ENCODE assay signal across 1 cellular context in the genomic region with DNA sequence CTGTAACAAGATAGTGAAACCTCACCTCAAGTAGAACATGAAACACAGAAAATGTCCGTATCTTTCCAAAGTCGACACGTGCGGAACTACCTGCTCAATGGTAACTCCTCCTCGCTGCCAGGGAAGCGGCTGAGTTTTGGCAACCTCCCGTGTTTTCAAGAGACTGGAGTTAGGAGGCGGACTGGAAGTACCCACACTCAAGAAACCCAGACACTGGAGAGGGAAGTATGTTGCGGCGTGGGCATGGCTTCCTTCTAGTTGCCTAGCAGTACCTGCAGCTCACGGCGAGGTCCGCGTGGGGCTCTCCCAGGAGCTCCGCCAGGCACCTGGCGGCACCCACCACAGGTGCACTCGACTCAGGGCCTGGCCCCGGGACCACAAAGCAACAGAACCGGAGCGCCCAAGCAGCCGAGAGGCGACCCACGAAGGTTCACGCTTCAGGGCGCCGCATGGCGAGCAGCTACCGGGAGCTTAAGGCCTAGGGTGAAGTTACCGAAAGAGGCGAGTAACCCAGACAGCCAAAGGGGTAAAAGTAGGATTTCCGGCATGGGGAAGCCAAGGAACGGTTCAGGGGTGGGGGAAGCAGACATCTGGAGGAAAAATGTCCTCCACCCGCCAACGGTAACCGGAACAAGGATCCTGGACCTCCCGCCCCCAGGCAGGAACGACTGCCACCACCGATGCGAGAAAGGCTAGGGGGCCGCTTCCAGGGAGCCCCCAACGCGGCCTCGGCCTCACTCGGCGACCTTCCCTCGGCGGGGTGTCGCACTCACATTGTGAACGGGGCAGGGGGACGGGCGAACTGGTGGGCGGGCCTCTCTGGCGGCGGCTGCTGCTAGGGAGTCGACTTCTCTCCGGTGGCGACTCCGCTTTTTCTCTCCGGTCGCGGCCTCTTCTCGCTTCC.
TF ChIP-seq lines count a peak whose summit lies in the region.

No MANE protein-coding gene starts in this region.

TF ChIP-seq in HepG2, 621 proteins besides CTCF, POLR2A, EP300 and RAD21 (continued from another document and continues in another):
- TF ChIP-seq, protein P1, sequence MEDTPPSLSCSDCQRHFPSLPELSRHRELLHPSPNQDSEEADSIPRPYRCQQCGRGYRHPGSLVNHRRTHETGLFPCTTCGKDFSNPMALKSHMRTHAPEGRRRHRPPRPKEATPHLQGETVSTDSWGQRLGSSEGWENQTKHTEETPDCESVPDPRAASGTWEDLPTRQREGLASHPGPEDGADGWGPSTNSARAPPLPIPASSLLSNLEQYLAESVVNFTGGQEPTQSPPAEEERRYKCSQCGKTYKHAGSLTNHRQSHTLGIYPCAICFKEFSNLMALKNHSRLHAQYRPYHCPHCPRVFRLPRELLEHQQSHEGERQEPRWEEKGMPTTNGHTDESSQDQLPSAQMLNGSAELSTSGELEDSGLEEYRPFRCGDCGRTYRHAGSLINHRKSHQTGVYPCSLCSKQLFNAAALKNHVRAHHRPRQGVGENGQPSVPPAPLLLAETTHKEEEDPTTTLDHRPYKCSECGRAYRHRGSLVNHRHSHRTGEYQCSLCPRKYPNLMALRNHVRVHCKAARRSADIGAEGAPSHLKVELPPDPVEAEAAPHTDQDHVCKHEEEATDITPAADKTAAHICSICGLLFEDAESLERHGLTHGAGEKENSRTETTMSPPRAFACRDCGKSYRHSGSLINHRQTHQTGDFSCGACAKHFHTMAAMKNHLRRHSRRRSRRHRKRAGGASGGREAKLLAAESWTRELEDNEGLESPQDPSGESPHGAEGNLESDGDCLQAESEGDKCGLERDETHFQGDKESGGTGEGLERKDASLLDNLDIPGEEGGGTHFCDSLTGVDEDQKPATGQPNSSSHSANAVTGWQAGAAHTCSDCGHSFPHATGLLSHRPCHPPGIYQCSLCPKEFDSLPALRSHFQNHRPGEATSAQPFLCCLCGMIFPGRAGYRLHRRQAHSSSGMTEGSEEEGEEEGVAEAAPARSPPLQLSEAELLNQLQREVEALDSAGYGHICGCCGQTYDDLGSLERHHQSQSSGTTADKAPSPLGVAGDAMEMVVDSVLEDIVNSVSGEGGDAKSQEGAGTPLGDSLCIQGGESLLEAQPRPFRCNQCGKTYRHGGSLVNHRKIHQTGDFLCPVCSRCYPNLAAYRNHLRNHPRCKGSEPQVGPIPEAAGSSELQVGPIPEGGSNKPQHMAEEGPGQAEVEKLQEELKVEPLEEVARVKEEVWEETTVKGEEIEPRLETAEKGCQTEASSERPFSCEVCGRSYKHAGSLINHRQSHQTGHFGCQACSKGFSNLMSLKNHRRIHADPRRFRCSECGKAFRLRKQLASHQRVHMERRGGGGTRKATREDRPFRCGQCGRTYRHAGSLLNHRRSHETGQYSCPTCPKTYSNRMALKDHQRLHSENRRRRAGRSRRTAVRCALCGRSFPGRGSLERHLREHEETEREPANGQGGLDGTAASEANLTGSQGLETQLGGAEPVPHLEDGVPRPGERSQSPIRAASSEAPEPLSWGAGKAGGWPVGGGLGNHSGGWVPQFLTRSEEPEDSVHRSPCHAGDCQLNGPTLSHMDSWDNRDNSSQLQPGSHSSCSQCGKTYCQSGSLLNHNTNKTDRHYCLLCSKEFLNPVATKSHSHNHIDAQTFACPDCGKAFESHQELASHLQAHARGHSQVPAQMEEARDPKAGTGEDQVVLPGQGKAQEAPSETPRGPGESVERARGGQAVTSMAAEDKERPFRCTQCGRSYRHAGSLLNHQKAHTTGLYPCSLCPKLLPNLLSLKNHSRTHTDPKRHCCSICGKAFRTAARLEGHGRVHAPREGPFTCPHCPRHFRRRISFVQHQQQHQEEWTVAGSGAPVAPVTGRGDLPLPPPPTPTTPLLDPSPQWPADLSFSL (CRISPR knock-in tag; IDR thresholded peaks at IDR 0.05): no peak
- TF ChIP-seq ZNF230 (CRISPR knock-in tag; IDR thresholded peaks at IDR 0.05) (no peak), ZFP37 (CRISPR knock-in tag; IDR thresholded peaks at IDR 0.05; ENCODE audit: borderline replicate concordance) (peak; percentile 22; the same call in 1 of the 2 replicates), ZNF501 (CRISPR knock-in tag; IDR thresholded peaks at IDR 0.05) (peak; percentile 93), HMG20A (CRISPR knock-in tag; IDR thresholded peaks at IDR 0.05; ENCODE audit: borderline replicate concordance) (no peak), KDM4B (CRISPR knock-in tag; IDR thresholded peaks at IDR 0.05) (no peak), NFYB (CRISPR knock-in tag; IDR thresholded peaks at IDR 0.05) (0 out of 2 replicates have a peak, but pooled peaks have one; percentile 11), RFXANK (CRISPR knock-in tag; IDR thresholded peaks at IDR 0.05) (no peak), RFX5 (IDR thresholded peaks at IDR 0.05; ENCODE audit: low read depth, low read length) (0 out of 2 replicates have a peak, but pooled peaks have one; percentile 4), ZNF234 (CRISPR knock-in tag; conservative IDR thresholded peaks at IDR 0.05) (peak; percentile 90; the same call in 1 of the 2 replicates), MTA1 (CRISPR knock-in tag; IDR thresholded peaks at IDR 0.05; ENCODE audit: borderline replicate concordance) (no peak), MIER2 (CRISPR knock-in tag; IDR thresholded peaks at IDR 0.05) (no peak), ZNF441 (CRISPR knock-in tag; IDR thresholded peaks at IDR 0.05; ENCODE audit: borderline replicate concordance) (0 out of 2 replicates have a peak, but pooled peaks have one; percentile 36), HNF4G (IDR thresholded peaks at IDR 0.05; ENCODE audit: borderline replicate concordance, low read depth, low read length) (no peak), HNF4G (CRISPR knock-in tag; IDR thresholded peaks at IDR 0.05; ENCODE audit: borderline replicate concordance, low read depth) (no peak), ZFAT (CRISPR knock-in tag; conservative IDR thresholded peaks at IDR 0.05) (0 out of 2 replicates have a peak, but pooled peaks have one; percentile 59), ZNF333 (CRISPR knock-in tag; IDR thresholded peaks at IDR 0.05; ENCODE audit: borderline replicate concordance) (peak; percentile 35; the same call in 1 of the 2 replicates), HOXA9 (CRISPR knock-in tag; IDR thresholded peaks at IDR 0.05; ENCODE audit: borderline replicate concordance) (0 out of 2 replicates have a peak, but pooled peaks have one; percentile 34), ZNF615 (CRISPR knock-in tag; IDR thresholded peaks at IDR 0.05; ENCODE audit: borderline replicate concordance) (0 out of 2 replicates have a peak, but pooled peaks have one; percentile 21), TCF7L2 (IDR thresholded peaks at IDR 0.05; ENCODE audit: low read depth, low read length) (no peak), ZSCAN31 (CRISPR knock-in tag; IDR thresholded peaks at IDR 0.05; ENCODE audit: low read depth) (no peak; the same call in 1 of the 2 replicates), ZFP62 (CRISPR knock-in tag; IDR thresholded peaks at IDR 0.05) (0 out of 2 replicates have a peak, but pooled peaks have one; percentile 26), KDM3A (CRISPR knock-in tag; IDR thresholded peaks at IDR 0.05; ENCODE audit: low read depth) (no peak), GLI4 (CRISPR knock-in tag; IDR thresholded peaks at IDR 0.05; ENCODE audit: borderline replicate concordance) (0 out of 2 replicates have a peak, but pooled peaks have one; percentile 20), HDAC6 (IDR thresholded peaks at IDR 0.05; ENCODE audit: low read depth, low read length) (no peak), YY1 (IDR thresholded peaks at IDR 0.05; ENCODE audit: insufficient read depth, insufficient replicate concordance, low read depth, low read length) (peak; percentile 9), SOX13 (IDR thresholded peaks at IDR 0.05) (no peak), SOX13 (CRISPR knock-in tag; conservative IDR thresholded peaks at IDR 0.05 in 1 of 2, IDR thresholded peaks at IDR 0.05 in 1 of 2) (no peak), HHEX (CRISPR knock-in tag; IDR thresholded peaks at IDR 0.05) (no peak)
- TF ChIP-seq, protein P2, sequence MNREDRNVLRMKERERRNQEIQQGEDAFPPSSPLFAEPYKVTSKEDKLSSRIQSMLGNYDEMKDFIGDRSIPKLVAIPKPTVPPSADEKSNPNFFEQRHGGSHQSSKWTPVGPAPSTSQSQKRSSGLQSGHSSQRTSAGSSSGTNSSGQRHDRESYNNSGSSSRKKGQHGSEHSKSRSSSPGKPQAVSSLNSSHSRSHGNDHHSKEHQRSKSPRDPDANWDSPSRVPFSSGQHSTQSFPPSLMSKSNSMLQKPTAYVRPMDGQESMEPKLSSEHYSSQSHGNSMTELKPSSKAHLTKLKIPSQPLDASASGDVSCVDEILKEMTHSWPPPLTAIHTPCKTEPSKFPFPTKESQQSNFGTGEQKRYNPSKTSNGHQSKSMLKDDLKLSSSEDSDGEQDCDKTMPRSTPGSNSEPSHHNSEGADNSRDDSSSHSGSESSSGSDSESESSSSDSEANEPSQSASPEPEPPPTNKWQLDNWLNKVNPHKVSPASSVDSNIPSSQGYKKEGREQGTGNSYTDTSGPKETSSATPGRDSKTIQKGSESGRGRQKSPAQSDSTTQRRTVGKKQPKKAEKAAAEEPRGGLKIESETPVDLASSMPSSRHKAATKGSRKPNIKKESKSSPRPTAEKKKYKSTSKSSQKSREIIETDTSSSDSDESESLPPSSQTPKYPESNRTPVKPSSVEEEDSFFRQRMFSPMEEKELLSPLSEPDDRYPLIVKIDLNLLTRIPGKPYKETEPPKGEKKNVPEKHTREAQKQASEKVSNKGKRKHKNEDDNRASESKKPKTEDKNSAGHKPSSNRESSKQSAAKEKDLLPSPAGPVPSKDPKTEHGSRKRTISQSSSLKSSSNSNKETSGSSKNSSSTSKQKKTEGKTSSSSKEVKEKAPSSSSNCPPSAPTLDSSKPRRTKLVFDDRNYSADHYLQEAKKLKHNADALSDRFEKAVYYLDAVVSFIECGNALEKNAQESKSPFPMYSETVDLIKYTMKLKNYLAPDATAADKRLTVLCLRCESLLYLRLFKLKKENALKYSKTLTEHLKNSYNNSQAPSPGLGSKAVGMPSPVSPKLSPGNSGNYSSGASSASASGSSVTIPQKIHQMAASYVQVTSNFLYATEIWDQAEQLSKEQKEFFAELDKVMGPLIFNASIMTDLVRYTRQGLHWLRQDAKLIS (CRISPR knock-in tag; IDR thresholded peaks at IDR 0.05): 0 out of 2 replicates have a peak, but pooled peaks have one; percentile 25
- TF ChIP-seq, protein P3, sequence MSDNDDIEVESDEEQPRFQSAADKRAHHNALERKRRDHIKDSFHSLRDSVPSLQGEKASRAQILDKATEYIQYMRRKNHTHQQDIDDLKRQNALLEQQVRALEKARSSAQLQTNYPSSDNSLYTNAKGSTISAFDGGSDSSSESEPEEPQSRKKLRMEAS (IDR thresholded peaks at IDR 0.05): peak; percentile 41; the same call in 1 of the 2 replicates
- TF ChIP-seq, protein P4, sequence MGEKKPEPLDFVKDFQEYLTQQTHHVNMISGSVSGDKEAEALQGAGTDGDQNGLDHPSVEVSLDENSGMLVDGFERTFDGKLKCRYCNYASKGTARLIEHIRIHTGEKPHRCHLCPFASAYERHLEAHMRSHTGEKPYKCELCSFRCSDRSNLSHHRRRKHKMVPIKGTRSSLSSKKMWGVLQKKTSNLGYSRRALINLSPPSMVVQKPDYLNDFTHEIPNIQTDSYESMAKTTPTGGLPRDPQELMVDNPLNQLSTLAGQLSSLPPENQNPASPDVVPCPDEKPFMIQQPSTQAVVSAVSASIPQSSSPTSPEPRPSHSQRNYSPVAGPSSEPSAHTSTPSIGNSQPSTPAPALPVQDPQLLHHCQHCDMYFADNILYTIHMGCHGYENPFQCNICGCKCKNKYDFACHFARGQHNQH (CRISPR knock-in tag; IDR thresholded peaks at IDR 0.05): no peak
- TF ChIP-seq, protein P5, sequence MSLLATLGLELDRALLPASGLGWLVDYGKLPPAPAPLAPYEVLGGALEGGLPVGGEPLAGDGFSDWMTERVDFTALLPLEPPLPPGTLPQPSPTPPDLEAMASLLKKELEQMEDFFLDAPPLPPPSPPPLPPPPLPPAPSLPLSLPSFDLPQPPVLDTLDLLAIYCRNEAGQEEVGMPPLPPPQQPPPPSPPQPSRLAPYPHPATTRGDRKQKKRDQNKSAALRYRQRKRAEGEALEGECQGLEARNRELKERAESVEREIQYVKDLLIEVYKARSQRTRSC (CRISPR knock-in tag; IDR thresholded peaks at IDR 0.05; ENCODE audit: low read depth): no peak
- TF ChIP-seq, protein P6, sequence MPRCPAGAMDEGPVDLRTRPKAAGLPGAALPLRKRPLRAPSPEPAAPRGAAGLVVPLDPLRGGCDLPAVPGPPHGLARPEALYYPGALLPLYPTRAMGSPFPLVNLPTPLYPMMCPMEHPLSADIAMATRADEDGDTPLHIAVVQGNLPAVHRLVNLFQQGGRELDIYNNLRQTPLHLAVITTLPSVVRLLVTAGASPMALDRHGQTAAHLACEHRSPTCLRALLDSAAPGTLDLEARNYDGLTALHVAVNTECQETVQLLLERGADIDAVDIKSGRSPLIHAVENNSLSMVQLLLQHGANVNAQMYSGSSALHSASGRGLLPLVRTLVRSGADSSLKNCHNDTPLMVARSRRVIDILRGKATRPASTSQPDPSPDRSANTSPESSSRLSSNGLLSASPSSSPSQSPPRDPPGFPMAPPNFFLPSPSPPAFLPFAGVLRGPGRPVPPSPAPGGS (CRISPR knock-in tag; IDR thresholded peaks at IDR 0.05): no peak
- TF ChIP-seq, protein P7, sequence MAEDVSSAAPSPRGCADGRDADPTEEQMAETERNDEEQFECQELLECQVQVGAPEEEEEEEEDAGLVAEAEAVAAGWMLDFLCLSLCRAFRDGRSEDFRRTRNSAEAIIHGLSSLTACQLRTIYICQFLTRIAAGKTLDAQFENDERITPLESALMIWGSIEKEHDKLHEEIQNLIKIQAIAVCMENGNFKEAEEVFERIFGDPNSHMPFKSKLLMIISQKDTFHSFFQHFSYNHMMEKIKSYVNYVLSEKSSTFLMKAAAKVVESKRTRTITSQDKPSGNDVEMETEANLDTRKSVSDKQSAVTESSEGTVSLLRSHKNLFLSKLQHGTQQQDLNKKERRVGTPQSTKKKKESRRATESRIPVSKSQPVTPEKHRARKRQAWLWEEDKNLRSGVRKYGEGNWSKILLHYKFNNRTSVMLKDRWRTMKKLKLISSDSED (CRISPR knock-in tag; IDR thresholded peaks at IDR 0.05): no peak
